8 cellular contexts compared by ENCODE assay signal in genomic region chr1:8419172-8419571, GRCh38.
DNase-seq lines count a peak whose midpoint lies in the region; ATAC-seq and TF ChIP-seq lines count a peak whose summit lies in the region.

No MANE protein-coding gene starts in this region.

- H3K4me2 ChIP-seq in SU-DHL-6 (ENCODE audit: low read depth, low read length, poor library complexity, severe bottlenecking) = peak overlapping the region; percentile 74
- no peak overlapping the region for H3K4me2 ChIP-seq in PC-9

- peaks cover 93% of the 10 kb centered on the region for H3K79me2 ChIP-seq in SU-DHL-6 (ENCODE audit: insufficient read depth, low read length)
- peaks cover 43% of the 10 kb centered on the region for H3K79me2 ChIP-seq in PC-9 (ENCODE audit: low read depth)

- 23 to 41% (median 24%) methylated on average over 6 of the region's 6 CpGs for WGBS in psoas muscle, 3 donors

- peaks cover 5% of the 10 kb centered on the region for H3K36me3 ChIP-seq in CD4-positive, alpha-beta memory T cell (ENCODE audit: insufficient read depth, low read length)
- H3K36me3 ChIP-seq in SU-DHL-6 (ENCODE audit: low read length) = peaks cover 61% of the 10 kb centered on the region
- H3K36me3 ChIP-seq in psoas muscle (ENCODE audit: insufficient read depth in 1 of 2, low read depth in 1 of 2) = peaks cover 10 to 15% of the 10 kb centered on the region in 2 donors
- peaks cover 12% of the 10 kb centered on the region; the same call in 1 of the 2 replicates for H3K36me3 ChIP-seq in PC-9 (ENCODE audit: low read depth)

- no peak overlapping the region for H3K4me3 Mint-ChIP-seq in CD4-positive, alpha-beta memory T cell
- no peak overlapping the region for H3K4me3 Mint-ChIP-seq in activated CD4-positive, alpha-beta memory T cell treated with anti-CD3 and anti-CD28 coated beads, Interleukin-2, amount 10 ng/mL, durations not matched to agents 7 days and 5 days

- TF ChIP-seq CTCF in SU-DHL-6 (IDR thresholded peaks at IDR 0.05; ENCODE audit: insufficient read depth, low read length, poor library complexity, severe bottlenecking) (no peak), fibroblast of pulmonary artery (IDR thresholded peaks at IDR 0.05; ENCODE audit: low read length, missing control alignments) (no peak), psoas muscle (IDR thresholded peaks at IDR 0.05) (no peak), PC-9 (conservative IDR thresholded peaks at IDR 0.05) (no peak)

- no TSS peak for BruUV-seq in PC-9 (replicated peaks; lab: Mats Ljungman, UMichigan)

- no peak for DNase-seq in CD4-positive, alpha-beta memory T cell
- DNase-seq in fibroblast of pulmonary artery (ENCODE audit: low read depth) (peak; percentile 43), psoas muscle (no peak), PC-9 (no peak), DMS153 (lab: John Stamatoyannopoulos, UW) (no peak)
- DNase-seq in activated CD4-positive, alpha-beta memory T cell treated with anti-CD3 and anti-CD28 coated beads, Interleukin-2, amount 10 ng/mL, durations not matched to agents 7 days and 5 days = no peak

- no peak overlapping the region for H2AFZ ChIP-seq in SU-DHL-6 (ENCODE audit: low read depth, low read length, severe bottlenecking)
- no peak overlapping the region for H2AFZ ChIP-seq in PC-9

- H3K4me1 ChIP-seq in CD4-positive, alpha-beta memory T cell (ENCODE audit: insufficient read depth, low read length) = peaks cover 71% of the 10 kb centered on the region
- H3K4me1 ChIP-seq in psoas muscle (peaks cover 72% of the 10 kb centered on the region), PC-9 (replicated peaks; ENCODE audit: insufficient read depth) (peaks cover 21% of the 10 kb centered on the region)

- CTCF ChIA-PET in CD4-positive, alpha-beta memory T cell (lab: Charles Lee; ENCODE audit: partially characterized antibody) = interaction anchor here (0.8 to 8.5 kb wide), 8 partner anchors 10 to 107 kb away, joined by 3 to 88 read pairs (median 4); no protein-coding TSS in a partner anchor
- CTCF ChIA-PET in PC-9 (lab: Charles Lee) = no interaction called here
- CTCF ChIA-PET in activated CD4-positive, alpha-beta memory T cell treated with anti-CD3 and anti-CD28 coated beads, Interleukin-2, amount 10 ng/mL, durations not matched to agents 7 days and 5 days (lab: Charles Lee) = interaction anchor here (1.7 to 4.3 kb wide), 2 partner anchors 10 to 11 kb away, joined by 4 to 21 read pairs; no protein-coding TSS in a partner anchor

- H3K27me3 ChIP-seq in CD4-positive, alpha-beta memory T cell (ENCODE audit: insufficient read depth, low read length) = no peaks in the 10 kb centered on the region
- H3K27me3 ChIP-seq in SU-DHL-6 (ENCODE audit: low read length) = no peaks in the 10 kb centered on the region
- no peaks in the 10 kb centered on the region for H3K27me3 ChIP-seq in psoas muscle (ENCODE audit: insufficient read depth in 3 of 3, low read length in 2 of 3)
- no peaks in the 10 kb centered on the region for H3K27me3 ChIP-seq in PC-9 (ENCODE audit: insufficient read depth, low read depth)

- H3K9me2 ChIP-seq in SU-DHL-6 (replicated peaks; ENCODE audit: insufficient read depth, low read length) (no peaks in the 10 kb centered on the region), PC-9 (ENCODE audit: insufficient read depth) (no peaks in the 10 kb centered on the region)

- H3K9ac ChIP-seq in SU-DHL-6 (ENCODE audit: low read length) = peak overlapping the region; percentile 91

- H3F3A ChIP-seq in SU-DHL-6 (ENCODE audit: insufficient read depth) (peaks cover 4% of the 10 kb centered on the region), PC-9 (ENCODE audit: insufficient read depth, low read depth) (peaks cover 3% of the 10 kb centered on the region)

- ATAC-seq in psoas muscle = peak in 1 of 4 donors; percentile 6
- ATAC-seq in GM18498 (IDR thresholded peaks at IDR 0.05; ENCODE audit: unreplicated experiment) = no peak

- H3K4me1 Mint-ChIP-seq in CD4-positive, alpha-beta memory T cell = peaks cover 19 to 28% (median 26%) of the 10 kb centered on the region in 4 donors
- peaks cover 29% of the 10 kb centered on the region for H3K4me1 Mint-ChIP-seq in activated CD4-positive, alpha-beta memory T cell treated with anti-CD3 and anti-CD28 coated beads, Interleukin-2, amount 10 ng/mL, durations not matched to agents 7 days and 5 days

- no peaks in the 10 kb centered on the region for H3K9me3 ChIP-seq in CD4-positive, alpha-beta memory T cell (ENCODE audit: control insufficient read depth in 1 of 2, low read length in 2 of 2)
- H3K9me3 ChIP-seq in SU-DHL-6 (ENCODE audit: insufficient read depth, low read length) = no peaks in the 10 kb centered on the region
- no peaks in the 10 kb centered on the region for H3K9me3 ChIP-seq in psoas muscle
- H3K9me3 ChIP-seq in PC-9 (ENCODE audit: insufficient read depth, low read depth) = no peaks in the 10 kb centered on the region

- no peak overlapping the region for H3K27ac ChIP-seq in CD4-positive, alpha-beta memory T cell (ENCODE audit: low read depth, low read length)
- H3K27ac ChIP-seq in SU-DHL-6 (ENCODE audit: low read depth, low read length) = peak overlapping the region; percentile 99
- peak overlapping the region; percentile 98 for H3K27ac ChIP-seq in psoas muscle
- H3K27ac ChIP-seq in PC-9 = no peak overlapping the region

- intact Hi-C loops in CD4-positive, alpha-beta memory T cell (cut with micrococcal nuclease) = no loop called here
- intact Hi-C loops in psoas muscle (cut with DNase I) (no loop called here), PC-9 (cut with micrococcal nuclease; ENCODE audit: unreplicated experiment) (no loop called here)

- peak overlapping the region in 3 of 7 donors; percentile 43 to 77 (median 49) for H3K27ac Mint-ChIP-seq in CD4-positive, alpha-beta memory T cell
- H3K27ac Mint-ChIP-seq in activated CD4-positive, alpha-beta memory T cell treated with anti-CD3 and anti-CD28 coated beads, Interleukin-2, amount 10 ng/mL, durations not matched to agents 7 days and 5 days = no peak overlapping the region

- no peaks in the 10 kb centered on the region for H3K27me3 Mint-ChIP-seq in CD4-positive, alpha-beta memory T cell
- no peaks in the 10 kb centered on the region for H3K27me3 Mint-ChIP-seq in activated CD4-positive, alpha-beta memory T cell treated with anti-CD3 and anti-CD28 coated beads, Interleukin-2, amount 10 ng/mL, durations not matched to agents 7 days and 5 days

- H3K36me3 Mint-ChIP-seq in CD4-positive, alpha-beta memory T cell = peaks cover 31 to 38% of the 10 kb centered on the region in 2 donors
- H3K36me3 Mint-ChIP-seq in activated CD4-positive, alpha-beta memory T cell treated with anti-CD3 and anti-CD28 coated beads, Interleukin-2, amount 10 ng/mL, durations not matched to agents 7 days and 5 days (ENCODE audit: low read depth) = peaks cover 22% of the 10 kb centered on the region

- H3K4me3 ChIP-seq in CD4-positive, alpha-beta memory T cell (ENCODE audit: low read length in 2 of 2) = peak overlapping the region; percentile 5 to 22
- peak overlapping the region; percentile 73 for H3K4me3 ChIP-seq in SU-DHL-6 (ENCODE audit: insufficient read depth, low read length, poor library complexity, severe bottlenecking)
- no peak overlapping the region for H3K4me3 ChIP-seq in fibroblast of pulmonary artery (replicated peaks; ENCODE audit: low read depth, low read length)
- H3K4me3 ChIP-seq in psoas muscle = peak overlapping the region; percentile 90
- H3K4me3 ChIP-seq in PC-9 = no peak overlapping the region

- peaks cover 12% of the 10 kb centered on the region; the same call in 1 of the 2 replicates for H4K20me1 ChIP-seq in SU-DHL-6 (ENCODE audit: low read depth, low read length)
- no peaks in the 10 kb centered on the region; the same call in 1 of the 2 replicates for H4K20me1 ChIP-seq in PC-9 (ENCODE audit: insufficient read depth)

- no peaks in the 10 kb centered on the region for H3K9me3 Mint-ChIP-seq in CD4-positive, alpha-beta memory T cell
- no peaks in the 10 kb centered on the region for H3K9me3 Mint-ChIP-seq in activated CD4-positive, alpha-beta memory T cell treated with anti-CD3 and anti-CD28 coated beads, Interleukin-2, amount 10 ng/mL, durations not matched to agents 7 days and 5 days

- POLR2A ChIA-PET in CD4-positive, alpha-beta memory T cell (lab: Charles Lee; ENCODE audit: partially characterized antibody) = interaction anchor here (1.2 to 7.0 kb wide), 4 partner anchors 9 to 106 kb away, joined by 3 to 60 read pairs (median 31); no protein-coding TSS in a partner anchor
- POLR2A ChIA-PET in PC-9 (lab: Charles Lee; ENCODE audit: unreplicated experiment) = no interaction called here
- POLR2A ChIA-PET in activated CD4-positive, alpha-beta memory T cell treated with anti-CD3 and anti-CD28 coated beads, Interleukin-2, amount 10 ng/mL, durations not matched to agents 7 days and 5 days (lab: Charles Lee) = interaction anchor here (0.8 kb wide), 1 partner anchor 10 kb away, joined by 3 read pairs; no protein-coding TSS in a partner anchor

Comparison
In these comparisons a context has a peak if more than half of its experiments do, and no peak if none do; other contexts are left out.
1. H3K27ac ChIP-seq: peak in SU-DHL-6 (single experiment) and psoas muscle (single experiment); none in CD4-positive, alpha-beta memory T cell (single experiment) and PC-9 (single experiment).
2. H3K4me3 ChIP-seq: peak in CD4-positive, alpha-beta memory T cell (2 of 2), SU-DHL-6 (single experiment) and psoas muscle (single experiment); none in fibroblast of pulmonary artery (single experiment) and PC-9 (single experiment).